20 cellular contexts compared by ENCODE assay signal in genomic region chr18:67597759-67598158, GRCh38.
"Had no signal": no experiment of that assay in that cellular context is flagged by ENCODE, and none has a peak within 500 bp of the region (broad histone marks: within the 10 kb centered on the region; RNA-seq: fewer than 3 reads in every experiment).

No MANE protein-coding gene starts in this region.

- H3K4me3 ChIP-seq: coronary artery, gastrocnemius medialis had no signal

- H3K79me2 ChIP-seq: parathyroid adenoma had no signal

- H3K27ac Mint-ChIP-seq: activated CD4-positive, alpha-beta T cell treated with anti-CD3 and anti-CD28 coated beads for 36 hours; activated CD8-positive, alpha-beta T cell treated with anti-CD3 and anti-CD28 coated beads for 36 hours; activated naive CD4-positive, alpha-beta T cell treated with anti-CD3 and anti-CD28 coated beads, Interleukin-2, amount 10 ng/mL, durations not matched to agents 7 days and 5 days; activated naive CD8-positive, alpha-beta T cell treated with anti-CD3 and anti-CD28 coated beads, Interleukin-2, amount 50 U/mL, for 24 hours; activated T-helper 2 cell treated with anti-CD3 and anti-CD28 coated beads, Interferon-gamma antibody, Interleukin-2, Interleukin-4, amounts not matched to agents 10 μg/mL and 5 μg/mL and 100 μg/mL, durations not matched to agents 14 hours and 24 hours and 36 hours; naive thymus-derived CD8-positive, alpha-beta T cell; T-cell; WTC11 had no signal

- H3K27me3 Mint-ChIP-seq: activated naive CD4-positive, alpha-beta T cell treated with anti-CD3 and anti-CD28 coated beads, Interleukin-2, amount 10 ng/mL, durations not matched to agents 7 days and 5 days; central memory CD8-positive, alpha-beta T cell had no signal

- H2AFZ ChIP-seq: parathyroid adenoma had no signal

- H3K4me1 ChIP-seq: gastrocnemius medialis, parathyroid adenoma had no signal

- DNase-seq: activated CD4-positive, alpha-beta T cell treated with anti-CD3 and anti-CD28 coated beads for 36 hours; activated CD8-positive, alpha-beta T cell treated with anti-CD3 and anti-CD28 coated beads for 36 hours; activated naive CD4-positive, alpha-beta T cell treated with anti-CD3 and anti-CD28 coated beads, Interleukin-2, amount 10 ng/mL, durations not matched to agents 7 days and 5 days; activated naive CD8-positive, alpha-beta T cell treated with anti-CD3 and anti-CD28 coated beads, Interleukin-2, amount 50 U/mL, for 24 hours; activated T-cell treated with anti-CD3 and anti-CD28 coated beads, Interleukin-2, amount 50 U/mL, for 1 hour; aorta; brain microvascular endothelial cell; erythroblast; gastrocnemius medialis; left ventricle myocardium superior; mesendoderm; naive thymus-derived CD8-positive, alpha-beta T cell; stimulated activated CD8-positive, alpha-beta memory T cell treated with anti-CD3 and anti-CD28 coated beads, Interleukin-4, amount 100 ng/mL, for 48 hours; stimulated activated naive CD4-positive, alpha-beta T cell; T-cell had no signal

- H3K9me3 Mint-ChIP-seq: activated T-helper 2 cell treated with anti-CD3 and anti-CD28 coated beads, Interferon-gamma antibody, Interleukin-2, Interleukin-4, amounts not matched to agents 10 μg/mL and 5 μg/mL and 100 μg/mL, durations not matched to agents 14 hours and 24 hours and 36 hours; central memory CD8-positive, alpha-beta T cell had no signal

- H3K4me1 Mint-ChIP-seq: activated CD4-positive, alpha-beta T cell treated with anti-CD3 and anti-CD28 coated beads for 36 hours; activated naive CD4-positive, alpha-beta T cell treated with anti-CD3 and anti-CD28 coated beads, Interleukin-2, amount 10 ng/mL, durations not matched to agents 7 days and 5 days; central memory CD8-positive, alpha-beta T cell; T-cell had no signal

- H3K27ac ChIP-seq: brain microvascular endothelial cell, coronary artery, gastrocnemius medialis, parathyroid adenoma had no signal

- H3K9ac ChIP-seq: parathyroid adenoma had no signal

- H3K36me3 Mint-ChIP-seq: activated naive CD4-positive, alpha-beta T cell treated with anti-CD3 and anti-CD28 coated beads, Interleukin-2, amount 10 ng/mL, durations not matched to agents 7 days and 5 days; T-cell had no signal

- ATAC-seq: activated CD4-positive, alpha-beta T cell treated with anti-CD3 and anti-CD28 coated beads for 36 hours; activated CD8-positive, alpha-beta T cell treated with anti-CD3 and anti-CD28 coated beads for 36 hours; activated naive CD8-positive, alpha-beta T cell treated with anti-CD3 and anti-CD28 coated beads, Interleukin-2, amount 50 U/mL, for 24 hours; gastrocnemius medialis; left ventricle myocardium superior; naive thymus-derived CD8-positive, alpha-beta T cell; T-cell; WTC11 had no signal

- H3K27me3 ChIP-seq: brain microvascular endothelial cell, gastrocnemius medialis had no signal

- H3K36me3 ChIP-seq: brain microvascular endothelial cell, gastrocnemius medialis had no signal

- H3K4me3 Mint-ChIP-seq: activated CD4-positive, alpha-beta T cell treated with anti-CD3 and anti-CD28 coated beads for 36 hours; activated CD8-positive, alpha-beta T cell treated with anti-CD3 and anti-CD28 coated beads for 36 hours; activated naive CD4-positive, alpha-beta T cell treated with anti-CD3 and anti-CD28 coated beads, Interleukin-2, amount 10 ng/mL, durations not matched to agents 7 days and 5 days; activated naive CD8-positive, alpha-beta T cell treated with anti-CD3 and anti-CD28 coated beads, Interleukin-2, amount 50 U/mL, for 24 hours; central memory CD8-positive, alpha-beta T cell; naive thymus-derived CD8-positive, alpha-beta T cell; T-cell; WTC11 had no signal
